In the genomic region with DNA sequence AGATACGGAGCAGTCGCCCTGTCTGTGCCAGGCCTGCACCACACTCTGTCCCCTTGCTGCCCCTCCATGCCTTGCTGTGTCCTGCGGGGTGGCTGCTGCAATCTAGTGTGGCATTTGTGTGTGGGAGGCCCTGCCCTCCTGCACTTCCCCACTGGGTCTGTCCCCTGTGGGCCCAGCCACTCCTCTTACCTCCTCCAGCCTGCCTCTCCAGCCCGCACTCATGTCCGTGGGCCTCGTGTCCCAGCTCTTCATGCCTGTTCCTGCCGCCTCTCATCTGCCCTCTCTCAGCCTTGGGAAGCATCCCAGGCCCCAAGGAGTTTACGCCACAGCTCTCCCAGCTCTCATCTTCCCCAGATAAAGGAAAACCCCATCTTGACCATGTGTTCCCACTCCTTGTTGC, we compare ENCODE assay signal across 19 cellular contexts.
"Had no signal": no experiment of that assay in that cellular context is flagged by ENCODE, and none has a peak within 500 bp of the region (broad histone marks: within the 10 kb centered on the region; RNA-seq: fewer than 3 reads in every experiment).

No MANE protein-coding gene starts in this region.

- H3K9ac ChIP-seq: parathyroid adenoma had no signal

- H3K4me1 Mint-ChIP-seq: stimulated activated memory B cell treated with anti-CD40 and anti-IgM and Interleukin-4, amounts not matched to agents 10 μg/mL and 1 μg/mL and 100 μg/mL, for 72 hours had no signal

- H3K4me2 ChIP-seq: hepatocyte had no signal

- H3K27me3 Mint-ChIP-seq: dendritic cell treated with granulocyte-macrophage colony-stimulating factor and Interleukin-4, amounts not matched to agents 40 ng/mL and 50 ng/mL, for 4 days; effector memory CD8-positive, alpha-beta T cell; naive B cell; stimulated activated memory B cell treated with anti-CD40 and anti-IgM and Interleukin-4, amounts not matched to agents 10 μg/mL and 1 μg/mL and 100 μg/mL, for 72 hours; stimulated activated naive CD8-positive, alpha-beta T cell treated with anti-CD3 and anti-CD28 coated beads, Interleukin-15, amount 100 ng/mL, for 72 hours had no signal

- H3K27ac ChIP-seq: esophagus squamous epithelium, gastroesophageal sphincter, hepatocyte, parathyroid adenoma, prostate gland, right lobe of liver, thoracic aorta, transverse colon had no signal

- H3K4me1 ChIP-seq: gastroesophageal sphincter, parathyroid adenoma, prostate gland, right lobe of liver, transverse colon had no signal

- H2AFZ ChIP-seq: hepatocyte, parathyroid adenoma had no signal

- DNase-seq: cerebellar nuclear complex; effector memory CD8-positive, alpha-beta T cell; esophagus squamous epithelium; foreskin fibroblast; naive B cell; occipital lobe; retina; right lobe of liver; stimulated activated CD4-positive, alpha-beta T cell treated with anti-CD3 and anti-CD28 coated beads, Interleukin-4, amount 100 ng/mL, for 1 hour; stimulated activated CD8-positive, alpha-beta memory T cell treated with anti-CD3 and anti-CD28 coated beads, Interleukin-4, amount 100 ng/mL, for 48 hours; stimulated activated naive CD8-positive, alpha-beta T cell treated with anti-CD3 and anti-CD28 coated beads, Interleukin-15, amount 100 ng/mL, for 72 hours; transverse colon had no signal

- H3K27me3 ChIP-seq: esophagus squamous epithelium, gastroesophageal sphincter, hepatocyte, right lobe of liver, transverse colon had no signal

- H3K9me3 ChIP-seq: esophagus squamous epithelium, gastroesophageal sphincter, prostate gland, right lobe of liver, thoracic aorta, transverse colon had no signal

- H3K4me3 ChIP-seq: esophagus squamous epithelium, gastroesophageal sphincter, hepatocyte, prostate gland, right lobe of liver, thoracic aorta, transverse colon had no signal

- H3K27ac Mint-ChIP-seq: dendritic cell treated with granulocyte-macrophage colony-stimulating factor and Interleukin-4, amounts not matched to agents 40 ng/mL and 50 ng/mL, for 4 days; stimulated activated memory B cell treated with anti-CD40 and anti-IgM and Interleukin-4, amounts not matched to agents 10 μg/mL and 1 μg/mL and 100 μg/mL, for 72 hours; stimulated activated naive CD8-positive, alpha-beta T cell treated with anti-CD3 and anti-CD28 coated beads, Interleukin-15, amount 100 ng/mL, for 72 hours had no signal

- H3K4me3 Mint-ChIP-seq: dendritic cell treated with granulocyte-macrophage colony-stimulating factor and Interleukin-4, amounts not matched to agents 40 ng/mL and 50 ng/mL, for 4 days; effector memory CD8-positive, alpha-beta T cell; naive B cell; stimulated activated memory B cell treated with anti-CD40 and anti-IgM and Interleukin-4, amounts not matched to agents 10 μg/mL and 1 μg/mL and 100 μg/mL, for 72 hours; stimulated activated naive CD8-positive, alpha-beta T cell treated with anti-CD3 and anti-CD28 coated beads, Interleukin-15, amount 100 ng/mL, for 72 hours had no signal

- H3K9me3 Mint-ChIP-seq: dendritic cell treated with granulocyte-macrophage colony-stimulating factor and Interleukin-4, amounts not matched to agents 40 ng/mL and 50 ng/mL, for 4 days; effector memory CD8-positive, alpha-beta T cell; naive B cell; stimulated activated memory B cell treated with anti-CD40 and anti-IgM and Interleukin-4, amounts not matched to agents 10 μg/mL and 1 μg/mL and 100 μg/mL, for 72 hours; stimulated activated naive CD8-positive, alpha-beta T cell treated with anti-CD3 and anti-CD28 coated beads, Interleukin-15, amount 100 ng/mL, for 72 hours had no signal
